Comparison of ENCODE assay signal across 8 cellular contexts in genomic region chr19:13784731-13785452, GRCh38. TPM values are rescaled to one million over a fixed set of nuclear protein-coding genes. Genes with fewer than 3 reads are reported as not detected.
A peak's percentile ranks its signal among the peaks of the same experiment; 100 is the strongest.
DNase-seq lines count a peak whose midpoint lies in the region; ATAC-seq, FAIRE-seq and TF ChIP-seq lines count a peak whose summit lies in the region.

No MANE protein-coding gene starts in this region.

- peaks cover 42% of the 10 kb centered on the region for H3F3A ChIP-seq in GM23248 (ENCODE audit: insufficient read depth)
- peaks cover 7% of the 10 kb centered on the region for H3F3A ChIP-seq in PC-3 (ENCODE audit: low read length, unreplicated experiment)

- intact Hi-C loops in PC-3 (cut with micrococcal nuclease) (loop anchor here (1.0 to 10.0 kb wide), 3 partner anchors 56 to 290 kb away; partner anchors contain the start of gene MISP3), testis (cut with DNase I; ENCODE audit: low total_unique reads) (loop anchor here (10.0 kb wide), 1 partner anchor 80 kb away; no protein-coding TSS in a partner anchor)

- H3K9ac ChIP-seq in GM23248: peak overlapping the region; percentile 39; the same call in 1 of the 2 replicates
- no peak overlapping the region for H3K9ac ChIP-seq in PC-3 (ENCODE audit: low read length)

- no peak for TF ChIP-seq EP300 in A549 (IDR thresholded peaks at IDR 0.05)

- BruUV-seq in PC-3 (replicated peaks; lab: Mats Ljungman, UMichigan): no TSS peak

- no peaks in the 10 kb centered on the region for H3K79me2 ChIP-seq in GM23248 (ENCODE audit: insufficient read depth)
- no peaks in the 10 kb centered on the region for H3K79me2 ChIP-seq in PC-3 (ENCODE audit: low read length)

- no peaks in the 10 kb centered on the region for H3K9me2 ChIP-seq in GM23248 (ENCODE audit: insufficient read depth)
- no peaks in the 10 kb centered on the region for H3K9me2 ChIP-seq in PC-3 (replicated peaks; ENCODE audit: low read length)

- peak overlapping the region; percentile 66 for H2AFZ ChIP-seq in GM23248
- H2AFZ ChIP-seq in PC-3 (ENCODE audit: low read length): peak overlapping the region; percentile 74

- no peaks in the 10 kb centered on the region for H4K20me1 ChIP-seq in GM23248 (ENCODE audit: insufficient read depth)
- H4K20me1 ChIP-seq in PC-3 (ENCODE audit: low read length): no peaks in the 10 kb centered on the region

- CTCF ChIA-PET in A549 (lab: Yijun Ruan, JAX) (interaction anchor here (0.6 to 7.9 kb wide), 17 partner anchors 11 to 289 kb away, joined by 3 to 48 read pairs (median 4); partner anchors contain the start of genes C19orf53 and ZSWIM4), PC-3 (lab: Charles Lee) (interaction anchor here (0.6 to 0.8 kb wide), 7 partner anchors 13 to 352 kb away, joined by 3 to 12 read pairs (median 7); partner anchors contain the start of gene ASF1B)

- TF ChIP-seq CTCF in A549 (IDR thresholded peaks at IDR 0.05) (peak; percentile 58), PC-3 (conservative IDR thresholded peaks at IDR 0.05; ENCODE audit: low read depth, low read length) (peak; percentile 90), fibroblast of pulmonary artery (IDR thresholded peaks at IDR 0.05; ENCODE audit: low read length, missing control alignments) (peak; percentile 64), omental fat pad (IDR thresholded peaks at IDR 0.05) (peak in 1 of 3 donors; percentile 20), testis (IDR thresholded peaks at IDR 0.05) (peak; percentile 40 to 46 (median 44))

- in situ Hi-C loops in GM23248 (cut with MboI): loop anchor here (10.0 kb wide), 1 partner anchor 80 kb away; no protein-coding TSS in a partner anchor

- peaks cover 24% of the 10 kb centered on the region; the same call in 2 of the 3 replicates for H3K4me1 ChIP-seq in A549
- peaks cover 48% of the 10 kb centered on the region for H3K4me1 ChIP-seq in GM23248 (ENCODE audit: insufficient read depth)
- peaks cover 19% of the 10 kb centered on the region for H3K4me1 ChIP-seq in PC-3 (ENCODE audit: insufficient read depth, low read length)
- H3K4me1 ChIP-seq in testis: peaks cover 19% of the 10 kb centered on the region

- no peaks in the 10 kb centered on the region for H3K9me3 ChIP-seq in A549
- H3K9me3 ChIP-seq in GM23248 (ENCODE audit: low read depth): no peaks in the 10 kb centered on the region
- no peaks in the 10 kb centered on the region for H3K9me3 ChIP-seq in PC-3 (ENCODE audit: low read length)
- no peaks in the 10 kb centered on the region for H3K9me3 ChIP-seq in testis

- H3K27ac ChIP-seq in A549 (peak overlapping the region; percentile 70 to 88), GM23248 (0 out of 2 replicates have a peak overlapping the region, but pooled peaks have one; percentile 31), PC-3 (ENCODE audit: low read length) (no peak overlapping the region), testis (no peak overlapping the region)

- POLR2A ChIA-PET in A549 (lab: Yijun Ruan, JAX) (no interaction called here), PC-3 (lab: Charles Lee; ENCODE audit: unreplicated experiment) (interaction anchor here (0.6 to 0.7 kb wide), 2 partner anchors 10 to 220 kb away, joined by 3 to 13 read pairs; partner anchors contain the start of gene ZSWIM4)

- H3K4me3 ChIP-seq in A549: no peak overlapping the region
- no peak overlapping the region for H3K4me3 ChIP-seq in GM23248
- no peak overlapping the region; the same call in 1 of the 2 replicates for H3K4me3 ChIP-seq in PC-3 (ENCODE audit: low read length)
- H3K4me3 ChIP-seq in fibroblast of pulmonary artery (replicated peaks; ENCODE audit: low read depth, low read length): no peak overlapping the region
- no peak overlapping the region for H3K4me3 ChIP-seq in testis

- DNase-seq in A549 (ENCODE audit: low read depth in 1 of 2, low spot score in 1 of 2) (peak in 1 of 2 experiments; percentile 65), GM23248 (peak; percentile 88), PC-3 (peak; percentile 86), fibroblast of pulmonary artery (ENCODE audit: low read depth) (peak; percentile 72), omental fat pad (ENCODE audit: low spot score) (peak; percentile 47), testis (peak; percentile 70), H54 (ENCODE audit: insufficient read length, low spot score) (no peak)
- DNase-seq in activated T-helper 1 cell treated with anti-CD3 and anti-CD28 coated beads, Interleukin-2, amount 50 U/mL, for 16 hours (ENCODE audit: low read depth in 1 of 2, low spot score in 1 of 2): peak; percentile 42 to 46

- ATAC-seq in A549 (peak; percentile 89 to 92), PC-3 (peak; percentile 81), omental fat pad (ENCODE audit: low FRiP score) (peak; percentile 68)

- TF ChIP-seq POLR2A in A549 (IDR thresholded peaks at IDR 0.05; ENCODE audit: low read length): no peak
- no peak for TF ChIP-seq POLR2A in testis (IDR thresholded peaks at IDR 0.05)
- TF ChIP-seq POLR2A in H54 (IDR thresholded peaks at IDR 0.05; ENCODE audit: low read depth, low read length): no peak

- H3K36me3 ChIP-seq in GM23248 (ENCODE audit: low read depth) (no peaks in the 10 kb centered on the region), PC-3 (ENCODE audit: low read depth, low read length) (no peaks in the 10 kb centered on the region), testis (ENCODE audit: low read depth, missing control alignments) (no peaks in the 10 kb centered on the region)

- H3K27me3 ChIP-seq in GM23248 (replicated peaks; ENCODE audit: insufficient read depth): no peaks in the 10 kb centered on the region
- no peaks in the 10 kb centered on the region for H3K27me3 ChIP-seq in PC-3 (ENCODE audit: low read length)
- H3K27me3 ChIP-seq in testis: no peaks in the 10 kb centered on the region

- H3K4me2 ChIP-seq in A549 (peak overlapping the region; percentile 66), GM23248 (ENCODE audit: unreplicated experiment) (peak overlapping the region; percentile 25), PC-3 (ENCODE audit: low read length) (peak overlapping the region; percentile 67)

- FAIRE-seq in A549 (lab: Jason Lieb, UNC): no peak
- FAIRE-seq in H54 (lab: Jason Lieb, UNC): no peak

- peak; percentile 71 to 82 for TF ChIP-seq RAD21 in A549 (conservative IDR thresholded peaks at IDR 0.05 in 1 of 2, IDR thresholded peaks at IDR 0.05 in 1 of 2)

- 29% methylated on average over 17 of the region's 17 CpGs for WGBS in A549 (ENCODE audit: missing lambda C conversion rate)
- 38 to 41% methylated on average over 16 of the region's 17 CpGs for WGBS in GM23248 (ENCODE audit: low coverage in 1 of 2, low lambda C conversion rate in 2 of 2, missing lambda C conversion rate in 2 of 2), 2 experiments
- 48 to 49% methylated on average over 17 of the region's 17 CpGs for WGBS in testis, 2 donors

TF ChIP-seq in A549, 52 proteins besides CTCF, POLR2A, EP300 and RAD21:
- TF ChIP-seq EHMT2 (IDR thresholded peaks at IDR 0.05; ENCODE audit: low read depth) (no peak), SMC3 (IDR thresholded peaks at IDR 0.05) (peak; percentile 87)

RNA-seq across cellular contexts. Expression of gene ZSWIM4, which starts 10.4 kb away (rescaled TPM):
- polyA plus RNA-seq in A549 (2011; rRNA removed) (1.6 and 1.7 TPM in 2 replicates), A549 (2017; fragmentation: RNase III; extraction: RNeasy Plus Mini Kit Qiagen cat#74134 plus additional on column Dnase treatment) (3.4 to 3.9 TPM (median 3.7 TPM) in 3 replicates), GM23248 (2016; fragmentation: Nextera tagmentation; extraction: Ambion mirVana) (0.35 and 0.81 TPM in 2 replicates), testis (ENCODE audit: insufficient read depth, low read depth, low replicate concordance) (3.4 TPM)
- 3.0 and 4.5 TPM in 2 replicates for polyA plus RNA-seq in A549 (2012; cell fraction: cytosol; rRNA removed)
- 6.2 and 8.3 TPM in 2 replicates for polyA plus RNA-seq in A549 (2012; cell fraction: nucleus; rRNA removed)
- polyA minus RNA-seq in A549 (2011; rRNA and poly(A)+ RNA removed): 2.6 and 3.2 TPM in 2 replicates
- 2.9 and 3.0 TPM in 2 replicates for total RNA-seq in GM23248 (2014; rRNA removed; shearing (Covaris generic))
- total RNA-seq in PC-3 (2014; rRNA removed) (8.0 and 11.4 TPM in 2 replicates), omental fat pad (1 to 10 TPM; 3.8 to 5.2 (median 4.6) TPM), testis (10 to 100 TPM in 1 of 2 donors, 1 to 10 TPM in 1; 4.7 to 10.0 TPM)

RNA-seq across cellular contexts. Expression of gene C19orf53, which starts 10.6 kb away (rescaled TPM):
- polyA plus RNA-seq in A549 (2011; rRNA removed) (105 and 131 TPM in 2 replicates), A549 (2017; fragmentation: RNase III; extraction: RNeasy Plus Mini Kit Qiagen cat#74134 plus additional on column Dnase treatment) (143 to 146 TPM (median 144 TPM) in 3 replicates), GM23248 (2016; fragmentation: Nextera tagmentation; extraction: Ambion mirVana) (309 TPM in 2 replicates), testis (ENCODE audit: insufficient read depth, low read depth, low replicate concordance) (128 TPM)
- polyA plus RNA-seq in A549 (2012; cell fraction: cytosol; rRNA removed): 250 and 295 TPM in 2 replicates
- polyA plus RNA-seq in A549 (2012; cell fraction: nucleus; rRNA removed): 108 and 158 TPM in 2 replicates
- 111 and 148 TPM in 2 replicates for polyA minus RNA-seq in A549 (2011; rRNA and poly(A)+ RNA removed)
- 115 and 122 TPM in 2 replicates for total RNA-seq in GM23248 (2014; rRNA removed; shearing (Covaris generic))
- total RNA-seq in PC-3 (2014; rRNA removed) (341 and 392 TPM in 2 replicates), omental fat pad (100 to 1,000 TPM; 135 to 206 (median 170) TPM), testis (100 to 1,000 TPM; 114 to 137 TPM)

RNA-seq across cellular contexts. Expression of gene MRI1, which starts 20.6 kb away (rescaled TPM):
- polyA plus RNA-seq in A549 (2011; rRNA removed) (12.2 and 12.6 TPM in 2 replicates), A549 (2017; fragmentation: RNase III; extraction: RNeasy Plus Mini Kit Qiagen cat#74134 plus additional on column Dnase treatment) (14.5 to 16.2 TPM (median 15.9 TPM) in 3 replicates), GM23248 (2016; fragmentation: Nextera tagmentation; extraction: Ambion mirVana) (14.3 and 16.5 TPM in 2 replicates), testis (ENCODE audit: insufficient read depth, low read depth, low replicate concordance) (6.7 TPM)
- polyA plus RNA-seq in A549 (2012; cell fraction: cytosol; rRNA removed): 18.6 and 24.9 TPM in 2 replicates
- 74.8 and 104 TPM in 2 replicates for polyA plus RNA-seq in A549 (2012; cell fraction: nucleus; rRNA removed)
- 12.5 and 13.6 TPM in 2 replicates for polyA minus RNA-seq in A549 (2011; rRNA and poly(A)+ RNA removed)
- 39.7 and 60.6 TPM in 2 replicates for total RNA-seq in GM23248 (2014; rRNA removed; shearing (Covaris generic))
- total RNA-seq in PC-3 (2014; rRNA removed) (85.2 and 140 TPM in 2 replicates), omental fat pad (10 to 100 TPM; 34.1 to 82.1 (median 38.5) TPM), testis (10 to 100 TPM; 26.5 to 33.0 TPM)

Comparison
In these comparisons a context has a peak if more than half of its experiments do, and no peak if none do; other contexts are left out.
1. H3K27ac ChIP-seq: peak in A549 (2 of 2) and GM23248 (single experiment); none in PC-3 (single experiment) and testis (0 of 2).
2. Peak in every context shown above with its lines, with median percentiles within 50 percentile points of each other: ATAC-seq and H3K4me2 ChIP-seq.